Comparison of ENCODE assay signal across 8 cellular contexts in genomic region chr6:141562801-141563763, GRCh38.
DNase-seq lines count a peak whose midpoint lies in the region; ATAC-seq, FAIRE-seq and TF ChIP-seq lines count a peak whose summit lies in the region.

No MANE protein-coding gene starts in this region.

- no peaks in the 10 kb centered on the region for H3K36me3 ChIP-seq in lung (ENCODE audit: control insufficient read depth in 2 of 2, insufficient read depth in 2 of 2, low read length in 2 of 2)

- TF ChIP-seq CTCF in C4-2B (conservative IDR thresholded peaks at IDR 0.05), result peak; percentile 92
- TF ChIP-seq CTCF in lung (IDR thresholded peaks at IDR 0.05; ENCODE audit: control extremely low read depth, extremely low read depth), result peak; percentile 67

- no peak for FAIRE-seq in GM19239 (lab: Jason Lieb, UNC)

- peaks cover 0 to 5% of the 10 kb centered on the region in 2 donors for H3K4me1 ChIP-seq in lung (ENCODE audit: control insufficient read depth in 2 of 2, insufficient read depth in 2 of 2, low read length in 2 of 2)

- no peak overlapping the region for H3K27ac ChIP-seq in C4-2B
- peak overlapping the region in 1 of 2 donors; percentile 47 for H3K27ac ChIP-seq in lung (ENCODE audit: low read depth in 1 of 2, low read length in 1 of 2)

- no peak overlapping the region for H3K4me3 ChIP-seq in lung

- 28 to 37% methylated on average over 11 of the region's 11 CpGs for WGBS in lung, 2 donors

- ATAC-seq in HG03354 (IDR thresholded peaks at IDR 0.05; ENCODE audit: poor library complexity, severe bottlenecking, unreplicated experiment) (peak; percentile 95), lung (ENCODE audit: insufficient read depth, low FRiP score) (peak; percentile 91)

- DNase-seq in GM19239 (ENCODE audit: insufficient read length, low spot score), result peak; percentile 17
- peak; percentile 0 for DNase-seq in NCI-H2227 treated with DMSO at 0.1 percent for 48 hours (lab: John Stamatoyannopoulos, UW)
- DNase-seq in activated CD4-positive, alpha-beta T cell treated with anti-CD3 and anti-CD28 coated beads for 1 hour, result peak; percentile 37
- DNase-seq in dermis blood vessel endothelial cell, result peak; percentile 96
- peak; percentile 54 for DNase-seq in lung (ENCODE audit: low spot score)
- DNase-seq in stimulated activated CD4-positive, alpha-beta T cell treated with anti-CD3 and anti-CD28 coated beads, TNF-alpha, amount 100 ng/mL, for 4 hours (ENCODE audit: low read depth in 3 of 3), result peak; percentile 1 to 31 (median 10)

- H3K27me3 ChIP-seq in lung (ENCODE audit: control insufficient read depth, insufficient read depth), result no peaks in the 10 kb centered on the region

- no peaks in the 10 kb centered on the region for H3K9me3 ChIP-seq in lung (ENCODE audit: control insufficient read depth in 2 of 2, insufficient read depth in 1 of 2, low read length in 1 of 2)

Comparison
In these comparisons a context has a peak if more than half of its experiments do, and no peak if none do; other contexts are left out.
1. DNase-seq: peak in every context shown above with its lines; median percentile 96 in dermis blood vessel endothelial cell; 54 in lung; 37 in activated CD4-positive, alpha-beta T cell treated with anti-CD3 and anti-CD28 coated beads for 1 hour; 17 in GM19239; 10 in stimulated activated CD4-positive, alpha-beta T cell treated with anti-CD3 and anti-CD28 coated beads, TNF-alpha, amount 100 ng/mL, for 4 hours; 0 in NCI-H2227 treated with DMSO at 0.1 percent for 48 hours.